8 cellular contexts compared by ENCODE assay signal in the genomic region with DNA sequence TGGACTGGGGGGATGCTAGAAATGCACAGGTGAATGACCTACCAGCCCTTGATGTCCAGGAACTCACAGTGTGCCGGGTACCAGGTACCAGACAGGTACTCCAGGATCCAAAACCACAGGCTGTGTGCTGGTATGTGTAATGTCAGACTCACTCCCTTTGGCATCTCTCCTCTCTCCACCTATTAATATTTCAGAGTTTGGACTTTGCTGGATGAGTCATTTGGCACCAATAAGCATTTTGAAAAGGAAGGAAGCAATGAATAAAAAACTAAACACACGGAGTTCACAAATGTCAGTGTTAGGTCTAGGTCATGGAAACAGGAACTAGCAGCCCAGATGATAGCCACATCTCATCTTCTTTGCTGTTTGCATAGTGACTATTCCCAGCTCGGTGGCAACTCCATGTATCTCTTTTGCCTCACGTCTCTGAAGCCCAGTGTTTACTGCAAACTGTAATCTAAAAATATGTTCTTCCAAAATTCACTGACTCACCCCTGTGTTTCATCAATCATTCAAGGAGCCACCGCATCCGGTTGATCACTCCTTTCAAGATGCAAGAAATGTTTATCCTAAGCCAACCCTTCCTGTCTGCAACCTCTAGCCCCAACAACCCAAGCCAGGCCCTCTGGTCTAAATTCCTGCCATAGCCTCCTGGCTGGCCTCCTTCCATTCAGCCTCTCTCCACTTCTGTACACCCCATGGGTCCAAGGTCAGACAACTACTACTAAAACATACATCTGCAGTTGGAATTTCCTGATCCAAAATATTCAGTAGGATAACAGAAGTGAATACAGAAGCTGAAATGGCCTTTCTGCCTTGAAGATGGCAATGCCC. TPM values are rescaled to one million over a fixed set of nuclear protein-coding genes. Genes with fewer than 3 reads are reported as not detected.
DNase-seq lines count a peak whose midpoint lies in the region; ATAC-seq and TF ChIP-seq lines count a peak whose summit lies in the region.

No MANE protein-coding gene starts in this region.

- ATAC-seq in activated CD8-positive, alpha-beta T cell treated with anti-CD3 and anti-CD28 coated beads, Interleukin-2, amount 10 ng/mL, durations not matched to agents 7 days and 5 days, result peak; percentile 44
- ATAC-seq in heart right ventricle (peak; percentile 50 to 89 (median 78)), HG03571 (IDR thresholded peaks at IDR 0.05; ENCODE audit: unreplicated experiment) (no peak), GM19463 (IDR thresholded peaks at IDR 0.05; ENCODE audit: unreplicated experiment) (no peak), GM18870 (IDR thresholded peaks at IDR 0.05; ENCODE audit: unreplicated experiment) (no peak)
- peak; percentile 71 for ATAC-seq in stimulated activated effector memory CD8-positive, alpha-beta T cell treated with anti-CD3 and anti-CD28 coated beads, Interleukin-12 subunit alpha, Interleukin-12 subunit beta, amount 100 ng/mL, for 72 hours

- peak overlapping the region; percentile 1 to 84 (median 64) for H3K27ac ChIP-seq in heart right ventricle

- POLR2A ChIA-PET in activated CD8-positive, alpha-beta T cell treated with anti-CD3 and anti-CD28 coated beads, Interleukin-2, amount 10 ng/mL, durations not matched to agents 7 days and 5 days (lab: Charles Lee), result no interaction called here

- no peak overlapping the region for H3K4me3 Mint-ChIP-seq in activated CD8-positive, alpha-beta T cell treated with anti-CD3 and anti-CD28 coated beads, Interleukin-2, amount 10 ng/mL, durations not matched to agents 7 days and 5 days
- H3K4me3 Mint-ChIP-seq in stimulated activated effector memory CD8-positive, alpha-beta T cell treated with anti-CD3 and anti-CD28 coated beads, Interleukin-12 subunit alpha, Interleukin-12 subunit beta, amount 100 ng/mL, for 72 hours, result no peak overlapping the region

- H3K4me1 ChIP-seq in heart right ventricle, result peaks cover 28 to 83% (median 69%) of the 10 kb centered on the region in 9 donors

- no peaks in the 10 kb centered on the region for H3K27me3 ChIP-seq in heart right ventricle

- H3K4me1 Mint-ChIP-seq in activated CD8-positive, alpha-beta T cell treated with anti-CD3 and anti-CD28 coated beads, Interleukin-2, amount 10 ng/mL, durations not matched to agents 7 days and 5 days (ENCODE audit: low read depth), result peaks cover 12% of the 10 kb centered on the region
- H3K4me1 Mint-ChIP-seq in stimulated activated effector memory CD8-positive, alpha-beta T cell treated with anti-CD3 and anti-CD28 coated beads, Interleukin-12 subunit alpha, Interleukin-12 subunit beta, amount 100 ng/mL, for 72 hours, result peaks cover 7% of the 10 kb centered on the region

- intact Hi-C loops in heart right ventricle (cut with DNase I), result loop anchor here in 2 of 10 donors (2.0 kb wide), 1 partner anchor 18 kb away; no protein-coding TSS in a partner anchor

- 9 to 14% methylated on average over 6 of the region's 6 CpGs for WGBS in heart right ventricle, 2 donors

- H3K27me3 Mint-ChIP-seq in activated CD8-positive, alpha-beta T cell treated with anti-CD3 and anti-CD28 coated beads, Interleukin-2, amount 10 ng/mL, durations not matched to agents 7 days and 5 days (ENCODE audit: low read depth), result peaks cover 39% of the 10 kb centered on the region

- no peaks in the 10 kb centered on the region for H3K9me3 Mint-ChIP-seq in activated CD8-positive, alpha-beta T cell treated with anti-CD3 and anti-CD28 coated beads, Interleukin-2, amount 10 ng/mL, durations not matched to agents 7 days and 5 days (ENCODE audit: insufficient read depth)
- no peaks in the 10 kb centered on the region for H3K9me3 Mint-ChIP-seq in stimulated activated effector memory CD8-positive, alpha-beta T cell treated with anti-CD3 and anti-CD28 coated beads, Interleukin-12 subunit alpha, Interleukin-12 subunit beta, amount 100 ng/mL, for 72 hours

- no peaks in the 10 kb centered on the region for H3K9me3 ChIP-seq in heart right ventricle

- peaks cover 0 to 6% (median 0%) of the 10 kb centered on the region in 9 donors for H3K36me3 ChIP-seq in heart right ventricle

- DNase-seq in AG08396 (ENCODE audit: low spot score), result peak; percentile 84
- peak; percentile 98 for DNase-seq in HS-5 (ENCODE audit: low read depth)
- peak; percentile 56 for DNase-seq in activated CD8-positive, alpha-beta T cell treated with anti-CD3 and anti-CD28 coated beads, Interleukin-2, amount 10 ng/mL, durations not matched to agents 7 days and 5 days
- DNase-seq in heart right ventricle, result peak in 1 of 2 donors; percentile 31
- DNase-seq in stimulated activated effector memory CD8-positive, alpha-beta T cell treated with anti-CD3 and anti-CD28 coated beads, Interleukin-12 subunit alpha, Interleukin-12 subunit beta, amount 100 ng/mL, for 72 hours (ENCODE audit: low spot score in 2 of 2), result no peak

- TF ChIP-seq CTCF in heart right ventricle (IDR thresholded peaks at IDR 0.05), result no peak

- H3K4me3 ChIP-seq in heart right ventricle, result no peak overlapping the region

- CTCF ChIA-PET in activated CD8-positive, alpha-beta T cell treated with anti-CD3 and anti-CD28 coated beads, Interleukin-2, amount 10 ng/mL, durations not matched to agents 7 days and 5 days (lab: Charles Lee), result interaction anchor here (1.3 to 2.6 kb wide), 2 partner anchors 23 to 118 kb away, joined by 6 to 7 read pairs; no protein-coding TSS in a partner anchor

- no peaks in the 10 kb centered on the region for H3K36me3 Mint-ChIP-seq in activated CD8-positive, alpha-beta T cell treated with anti-CD3 and anti-CD28 coated beads, Interleukin-2, amount 10 ng/mL, durations not matched to agents 7 days and 5 days (ENCODE audit: low read depth)
- H3K36me3 Mint-ChIP-seq in stimulated activated effector memory CD8-positive, alpha-beta T cell treated with anti-CD3 and anti-CD28 coated beads, Interleukin-12 subunit alpha, Interleukin-12 subunit beta, amount 100 ng/mL, for 72 hours, result no peaks in the 10 kb centered on the region

- no peak overlapping the region for H3K27ac Mint-ChIP-seq in activated CD8-positive, alpha-beta T cell treated with anti-CD3 and anti-CD28 coated beads, Interleukin-2, amount 10 ng/mL, durations not matched to agents 7 days and 5 days
- H3K27ac Mint-ChIP-seq in stimulated activated effector memory CD8-positive, alpha-beta T cell treated with anti-CD3 and anti-CD28 coated beads, Interleukin-12 subunit alpha, Interleukin-12 subunit beta, amount 100 ng/mL, for 72 hours, result no peak overlapping the region

RNA-seq across cellular contexts. Expression of a gene that starts 8.4 kb away (rescaled TPM):
- not detected for total RNA-seq in activated CD8-positive, alpha-beta T cell treated with anti-CD3 and anti-CD28 coated beads, Interleukin-2, amount 10 ng/mL, durations not matched to agents 7 days and 5 days
- 100 to 1,000 TPM in 6 of 10 donors, 10 to 100 TPM in 4; 72.2 to 154 (median 108) TPM for total RNA-seq in heart right ventricle
- 100 to 1,000 TPM in 1 of 2 donors, 10 to 100 TPM in 1; 18.5 to 145 TPM for polyA plus RNA-seq in heart right ventricle

RNA-seq across cellular contexts. Expression of a gene that starts 55.8 kb away (rescaled TPM):
- not detected for total RNA-seq in activated CD8-positive, alpha-beta T cell treated with anti-CD3 and anti-CD28 coated beads, Interleukin-2, amount 10 ng/mL, durations not matched to agents 7 days and 5 days
- under 1 TPM in 2 of 10 donors, not detected in 8; 0.37 to 0.41 TPM for total RNA-seq in heart right ventricle
- under 1 TPM in 1 of 2 donors, not detected in 1; 0.03 TPM for polyA plus RNA-seq in heart right ventricle

Comparison
In these comparisons a context has a peak if more than half of its experiments do, and no peak if none do; other contexts are left out.
1. DNase-seq: peak in AG08396 (single experiment), HS-5 (single experiment) and activated CD8-positive, alpha-beta T cell treated with anti-CD3 and anti-CD28 coated beads, Interleukin-2, amount 10 ng/mL, durations not matched to agents 7 days and 5 days (single experiment); none in stimulated activated effector memory CD8-positive, alpha-beta T cell treated with anti-CD3 and anti-CD28 coated beads, Interleukin-12 subunit alpha, Interleukin-12 subunit beta, amount 100 ng/mL, for 72 hours (0 of 2).
2. ATAC-seq: peak in activated CD8-positive, alpha-beta T cell treated with anti-CD3 and anti-CD28 coated beads, Interleukin-2, amount 10 ng/mL, durations not matched to agents 7 days and 5 days (single experiment), heart right ventricle (8 of 8) and stimulated activated effector memory CD8-positive, alpha-beta T cell treated with anti-CD3 and anti-CD28 coated beads, Interleukin-12 subunit alpha, Interleukin-12 subunit beta, amount 100 ng/mL, for 72 hours (single experiment); none in HG03571 (single experiment), GM19463 (single experiment) and GM18870 (single experiment).
3. RNA of a gene that starts 8.4 kb away (total RNA-seq): 72.2 to 154 TPM in heart right ventricle; not detected in activated CD8-positive, alpha-beta T cell treated with anti-CD3 and anti-CD28 coated beads, Interleukin-2, amount 10 ng/mL, durations not matched to agents 7 days and 5 days; every median in the first group is over 10 times any median in the second.